19 cellular contexts compared by ENCODE assay signal in genomic region chr11:109096266-109096665, GRCh38.
A peak's percentile ranks its signal among the peaks of the same experiment; 100 is the strongest.
DNase-seq lines count a peak whose midpoint lies in the region; ATAC-seq, FAIRE-seq and TF ChIP-seq lines count a peak whose summit lies in the region.
"Had no signal": no experiment of that assay in that cellular context is flagged by ENCODE, and none has a peak within 500 bp of the region (broad histone marks: within the 10 kb centered on the region; RNA-seq: fewer than 3 reads in every experiment).

No MANE protein-coding gene starts in this region.

- H3K4me2 ChIP-seq in trophoblast cell (ENCODE audit: low read length), result no peak overlapping the region
- H3K4me2 ChIP-seq: A549; BLaER1 treated with 17β-estradiol and CSF1 and Interleukin-3, amounts not matched to agents 10 nM and 100 nM had no signal

- no peaks in the 10 kb centered on the region for H3K27me3 ChIP-seq in SJCRH30
- H3K27me3 ChIP-seq in trophoblast cell (ENCODE audit: insufficient read depth, low read length), result no peaks in the 10 kb centered on the region
- H3K27me3 ChIP-seq: BLaER1 treated with 17β-estradiol and CSF1 and Interleukin-3, amounts not matched to agents 10 nM and 100 nM had no signal

- H2BK12ac ChIP-seq in trophoblast cell (ENCODE audit: low read length), result no peak overlapping the region

- H2BK5ac ChIP-seq in trophoblast cell (ENCODE audit: low read depth, low read length, poor library complexity), result no peak overlapping the region

- peak in 1 of 2 experiments; percentile 38 for DNase-seq in SJCRH30
- peak; percentile 7 for DNase-seq in fibroblast of villous mesenchyme (ENCODE audit: low read depth)
- peak; percentile 85 to 95 for DNase-seq in trophoblast cell
- DNase-seq in naive thymus-derived CD8-positive, alpha-beta T cell, result no peak
- DNase-seq in HTR-8/SVneo (ENCODE audit: insufficient read length, low spot score), result no peak
- DNase-seq in NCI-H82 treated with DMSO at 0.1 percent for 48 hours (lab: John Stamatoyannopoulos, UW; ENCODE audit: unreplicated experiment), result no peak
- DNase-seq: CD8-positive, alpha-beta T cell; DMS 273 treated with DMSO at 0.1 percent for 48 hours; DMS53; DND-41; EL; H9; IMR-90 had no signal

- H3K36me3 ChIP-seq in SJCRH30 (no peaks in the 10 kb centered on the region), trophoblast cell (ENCODE audit: control insufficient read depth in 1 of 2, insufficient read depth in 2 of 2, low read length in 2 of 2) (no peaks in the 10 kb centered on the region)
- H3K36me3 ChIP-seq: BLaER1 treated with 17β-estradiol and CSF1 and Interleukin-3, amounts not matched to agents 10 nM and 100 nM had no signal

- no peak overlapping the region for H3K27ac Mint-ChIP-seq in naive thymus-derived CD8-positive, alpha-beta T cell
- H3K27ac Mint-ChIP-seq: B cell; CD8-positive, alpha-beta T cell; H9 had no signal

- H3K36me3 Mint-ChIP-seq in naive thymus-derived CD8-positive, alpha-beta T cell, result no peaks in the 10 kb centered on the region
- H3K36me3 Mint-ChIP-seq: CD8-positive, alpha-beta T cell had no signal

- no CpG with 5 or more reads among the region's 3 CpGs for WGBS in trophoblast cell (ENCODE audit: extremely low coverage, insufficient coverage, insufficient read length)

- no peak overlapping the region for H4K8ac ChIP-seq in trophoblast cell (ENCODE audit: low read depth, low read length)

- H4K91ac ChIP-seq in trophoblast cell (ENCODE audit: low read depth, low read length), result no peak overlapping the region

- H3K79me2 ChIP-seq in trophoblast cell (ENCODE audit: control insufficient read depth, insufficient read depth, low read length, poor library complexity), result no peaks in the 10 kb centered on the region

- H2BK120ac ChIP-seq in trophoblast cell (ENCODE audit: insufficient read depth, low read length, poor library complexity), result no peak overlapping the region

- H3K79me1 ChIP-seq in trophoblast cell (ENCODE audit: low read length), result no peaks in the 10 kb centered on the region

- no peak overlapping the region for H2AK5ac ChIP-seq in trophoblast cell (ENCODE audit: low read length)

- H3K4me1 Mint-ChIP-seq in naive thymus-derived CD8-positive, alpha-beta T cell, result no peaks in the 10 kb centered on the region
- H3K4me1 Mint-ChIP-seq: B cell, H9 had no signal

- H3K23ac ChIP-seq in trophoblast cell (ENCODE audit: low read length), result no peak overlapping the region

- H3K9me3 Mint-ChIP-seq in naive thymus-derived CD8-positive, alpha-beta T cell, result no peaks in the 10 kb centered on the region
- H3K9me3 Mint-ChIP-seq: CD8-positive, alpha-beta T cell; H9 had no signal

- no peak overlapping the region for H3K4me3 ChIP-seq in SJCRH30
- no peak overlapping the region for H3K4me3 ChIP-seq in fibroblast of villous mesenchyme (ENCODE audit: low read depth, low read length)
- no peak overlapping the region for H3K4me3 ChIP-seq in trophoblast cell (ENCODE audit: low read depth, low read length)
- H3K4me3 ChIP-seq: A549; BLaER1 treated with 17β-estradiol and CSF1 and Interleukin-3, amounts not matched to agents 10 nM and 100 nM; GM12878; K562 had no signal

- H3K4me1 ChIP-seq in SJCRH30 (0 out of 2 replicates have a peak, but pooled peaks cover 4% of the 10 kb centered on the region), trophoblast cell (ENCODE audit: control insufficient read depth in 1 of 2, insufficient read depth in 2 of 2, low read length in 2 of 2) (no peaks in the 10 kb centered on the region)
- H3K4me1 ChIP-seq: A549; BLaER1 treated with 17β-estradiol and CSF1 and Interleukin-3, amounts not matched to agents 10 nM and 100 nM had no signal

- no peak for TF ChIP-seq CTCF in fibroblast of villous mesenchyme (IDR thresholded peaks at IDR 0.05; ENCODE audit: insufficient read depth, low read depth, low read length)

- H4K12ac ChIP-seq in trophoblast cell (ENCODE audit: low read depth, low read length), result no peak overlapping the region

- no peak for ATAC-seq in naive thymus-derived CD8-positive, alpha-beta T cell
- ATAC-seq: A549; CD8-positive, alpha-beta T cell; GM12878; K562 had no signal

- no peak for FAIRE-seq in HTR-8/SVneo (lab: Jason Lieb, UNC)
- FAIRE-seq: A549, GM12878, H1, K562 had no signal

- POLR2A ChIA-PET in naive thymus-derived CD8-positive, alpha-beta T cell (lab: Charles Lee), result no interaction called here

- no peaks in the 10 kb centered on the region for H3K27me3 Mint-ChIP-seq in naive thymus-derived CD8-positive, alpha-beta T cell
- H3K27me3 Mint-ChIP-seq: B cell had no signal

- H3K9ac ChIP-seq in trophoblast cell (ENCODE audit: low read length), result no peak overlapping the region
- H3K9ac ChIP-seq: BLaER1 treated with 17β-estradiol and CSF1 and Interleukin-3, amounts not matched to agents 10 nM and 100 nM had no signal

- H3K4me3 Mint-ChIP-seq in naive thymus-derived CD8-positive, alpha-beta T cell, result no peak overlapping the region
- H3K4me3 Mint-ChIP-seq: B cell; CD8-positive, alpha-beta T cell; H9 had no signal

- H3K27ac ChIP-seq in SJCRH30 (peak overlapping the region; percentile 25; the same call in 1 of the 2 replicates), trophoblast cell (ENCODE audit: low read depth, low read length) (no peak overlapping the region)
- H3K27ac ChIP-seq: A549; BLaER1 treated with 17β-estradiol and CSF1 and Interleukin-3, amounts not matched to agents 10 nM and 100 nM had no signal

- no peaks in the 10 kb centered on the region for H3K9me3 ChIP-seq in SJCRH30 (replicated peaks)
- H3K9me3 ChIP-seq in trophoblast cell (ENCODE audit: insufficient read depth, low read depth, low read length), result no peaks in the 10 kb centered on the region
- H3K9me3 ChIP-seq: A549; BLaER1 treated with 17β-estradiol and CSF1 and Interleukin-3, amounts not matched to agents 10 nM and 100 nM had no signal

- no peak overlapping the region for H3K4ac ChIP-seq in trophoblast cell (ENCODE audit: low read depth, low read length)

- no peak overlapping the region for H2AFZ ChIP-seq in trophoblast cell (ENCODE audit: insufficient read depth, low read length, poor library complexity)

- no peak overlapping the region for H3K18ac ChIP-seq in trophoblast cell (ENCODE audit: low read length)

- H3K14ac ChIP-seq in trophoblast cell (ENCODE audit: low read length), result no peak overlapping the region

Comparison
In these comparisons a context has a peak if more than half of its experiments do, and no peak if none do; other contexts are left out.
1. DNase-seq: peak in fibroblast of villous mesenchyme (single experiment) and trophoblast cell (2 of 2); none in naive thymus-derived CD8-positive, alpha-beta T cell (0 of 10), HTR-8/SVneo (single experiment) and NCI-H82 treated with DMSO at 0.1 percent for 48 hours (single experiment).